22 cellular contexts compared by ENCODE assay signal in the genomic region with DNA sequence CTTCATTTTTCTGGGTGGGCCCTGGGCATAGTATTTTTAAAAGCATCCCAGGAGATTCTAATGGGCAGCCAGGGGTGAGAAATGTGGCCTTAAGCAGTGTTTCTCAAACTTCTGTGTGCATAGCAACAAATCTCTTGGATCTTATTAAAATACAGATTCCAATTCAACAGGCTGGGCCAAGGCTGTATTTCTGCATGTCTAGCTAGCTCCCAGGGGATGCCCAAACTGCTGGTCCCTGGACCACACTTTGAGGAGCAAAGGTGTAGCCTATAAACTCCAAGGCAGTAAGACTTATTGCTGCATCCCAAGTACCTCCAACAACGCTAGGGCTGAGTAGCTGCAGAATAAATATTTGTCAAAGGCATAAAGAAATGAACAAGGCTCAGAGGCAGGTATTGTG.
A peak's percentile ranks its signal among the peaks of the same experiment; 100 is the strongest.
DNase-seq lines count a peak whose midpoint lies in the region; ATAC-seq and TF ChIP-seq lines count a peak whose summit lies in the region.
"Had no signal": no experiment of that assay in that cellular context is flagged by ENCODE, and none has a peak within 500 bp of the region (broad histone marks: within the 10 kb centered on the region; RNA-seq: fewer than 3 reads in every experiment).

No MANE protein-coding gene starts in this region.

- H3K79me1 ChIP-seq in H9 (ENCODE audit: insufficient read depth, low read depth, low read length, poor library complexity, severe bottlenecking): no peaks in the 10 kb centered on the region

- no peak overlapping the region for H3K4me3 Mint-ChIP-seq in H9
- H3K4me3 Mint-ChIP-seq: activated B cell treated with CpG ODN at 0.5 μM for 24 hours; activated CD8-positive, alpha-beta memory T cell treated with anti-CD3 and anti-CD28 coated beads, Interleukin-2, amount 10 ng/mL, durations not matched to agents 7 days and 5 days; B cell; brain; stimulated activated memory B cell treated with anti-CD40 and anti-IgM and Interleukin-4, amounts not matched to agents 10 μg/mL and 1 μg/mL and 100 μg/mL, for 72 hours had no signal

- no peak overlapping the region for H3K23ac ChIP-seq in H9 (ENCODE audit: insufficient read length, low read depth, low read length)

- no peak overlapping the region for H4K91ac ChIP-seq in H9 (ENCODE audit: insufficient read length, low read depth, low read length)

- TF ChIP-seq EP300 in sigmoid colon (IDR thresholded peaks at IDR 0.05): no peak

- no peak overlapping the region for H3K4me2 ChIP-seq in H9 (ENCODE audit: insufficient read depth, insufficient read length, low read length)

- no peak overlapping the region for H3K56ac ChIP-seq in H9 (ENCODE audit: insufficient read length, low read depth, low read length)

- H3K4me3 ChIP-seq in right atrium auricular region: no peak overlapping the region
- H3K4me3 ChIP-seq in sigmoid colon: no peak overlapping the region
- H3K4me3 ChIP-seq: Peyer's patch had no signal

- H3K9me3 Mint-ChIP-seq in H9: no peaks in the 10 kb centered on the region
- H3K9me3 Mint-ChIP-seq: activated B cell treated with CpG ODN at 0.5 μM for 24 hours; stimulated activated memory B cell treated with anti-CD40 and anti-IgM and Interleukin-4, amounts not matched to agents 10 μg/mL and 1 μg/mL and 100 μg/mL, for 72 hours had no signal

- no peak overlapping the region for H4K8ac ChIP-seq in H9 (replicated peaks; ENCODE audit: insufficient read length, low read depth, low read length)

- no peak for DNase-seq in right atrium auricular region (ENCODE audit: low spot score)
- no peak for DNase-seq in Right ventricle myocardium superior
- peak; percentile 21 for DNase-seq in islet precursor cell
- no peak for DNase-seq in sigmoid colon
- no peak for DNase-seq in H9
- no peak for DNase-seq in occipital lobe (lab: John Stamatoyannopoulos, UW)
- DNase-seq in glomerular visceral epithelial cell (ENCODE audit: extremely low spot score): no peak
- DNase-seq: activated B cell treated with CpG ODN at 0.5 μM for 24 hours; activated CD8-positive, alpha-beta memory T cell treated with anti-CD3 and anti-CD28 coated beads, Interleukin-2, amount 10 ng/mL, durations not matched to agents 7 days and 5 days; activated naive CD4-positive, alpha-beta T cell treated with Interleukin-2 at 50 U/mL for 16 hours; GOT3; mesendoderm; NCI-H1694 treated with DMSO at 0.1 percent for 48 hours; NCI-H2171; NCI-H526; stimulated activated CD4-positive, alpha-beta T cell treated with anti-CD3 and anti-CD28 coated beads, Interleukin-12 subunit alpha, Interleukin-12 subunit beta, amount 100 ng/mL, for 4 hours; stimulated activated CD4-positive, alpha-beta T cell treated with anti-CD3 and anti-CD28 coated beads, Interleukin-4, amount 100 ng/mL, for 24 hours had no signal

- no peak for ATAC-seq in Right ventricle myocardium superior (ENCODE audit: poor library complexity)
- ATAC-seq: activated CD8-positive, alpha-beta memory T cell treated with anti-CD3 and anti-CD28 coated beads, Interleukin-2, amount 10 ng/mL, durations not matched to agents 7 days and 5 days; stimulated activated memory B cell treated with anti-CD40 and anti-IgM and Interleukin-4, amounts not matched to agents 10 μg/mL and 1 μg/mL and 100 μg/mL, for 72 hours had no signal

- no peak overlapping the region for H2BK20ac ChIP-seq in H9 (ENCODE audit: low read depth, low read length, poor library complexity, severe bottlenecking)

- H3K27ac Mint-ChIP-seq in H9: no peak overlapping the region
- H3K27ac Mint-ChIP-seq: activated B cell treated with CpG ODN at 0.5 μM for 24 hours; activated CD8-positive, alpha-beta memory T cell treated with anti-CD3 and anti-CD28 coated beads, Interleukin-2, amount 10 ng/mL, durations not matched to agents 7 days and 5 days; B cell; stimulated activated memory B cell treated with anti-CD40 and anti-IgM and Interleukin-4, amounts not matched to agents 10 μg/mL and 1 μg/mL and 100 μg/mL, for 72 hours had no signal

- TF ChIP-seq POLR2A in sigmoid colon (IDR thresholded peaks at IDR 0.05): no peak

- H3K4ac ChIP-seq in H9 (ENCODE audit: low read depth, low read length): no peak overlapping the region

- no peak overlapping the region for H2AFZ ChIP-seq in H9 (ENCODE audit: low read length)

- no peak overlapping the region for H2BK15ac ChIP-seq in H9 (ENCODE audit: low read depth, low read length)

- H3K36me3 Mint-ChIP-seq in H9 (ENCODE audit: insufficient read depth in 1 of 3, low read depth in 3 of 3): no peaks in the 10 kb centered on the region
- H3K36me3 Mint-ChIP-seq: activated CD8-positive, alpha-beta memory T cell treated with anti-CD3 and anti-CD28 coated beads, Interleukin-2, amount 10 ng/mL, durations not matched to agents 7 days and 5 days; brain; stimulated activated memory B cell treated with anti-CD40 and anti-IgM and Interleukin-4, amounts not matched to agents 10 μg/mL and 1 μg/mL and 100 μg/mL, for 72 hours had no signal

- H3K4me1 ChIP-seq in right atrium auricular region: peaks cover 0 to 41% of the 10 kb centered on the region in 2 donors
- peaks cover 0 to 72% (median 66%) of the 10 kb centered on the region in 4 donors for H3K4me1 ChIP-seq in sigmoid colon
- H3K4me1 ChIP-seq in H9 (ENCODE audit: insufficient read depth, low read length): no peaks in the 10 kb centered on the region

- TF ChIP-seq CTCF in right atrium auricular region (IDR thresholded peaks at IDR 0.05) (no peak), sigmoid colon (IDR thresholded peaks at IDR 0.05) (no peak), H9 (conservative IDR thresholded peaks at IDR 0.05) (no peak)

- no peak overlapping the region for H2BK5ac ChIP-seq in H9 (ENCODE audit: insufficient read length, low read length)

- H2BK120ac ChIP-seq in H9 (ENCODE audit: low read depth, low read length, poor library complexity, severe bottlenecking): no peak overlapping the region

- intact Hi-C loops in Right ventricle myocardium superior (cut with DNase I): no loop called here
- intact Hi-C loops in sigmoid colon (cut with DNase I): loop anchor here (5.0 to 10.0 kb wide), 2 partner anchors 291 to 409 kb away; partner anchors contain the start of gene ZMIZ1

- H3K9me3 ChIP-seq in right atrium auricular region (no peaks in the 10 kb centered on the region), sigmoid colon (no peaks in the 10 kb centered on the region), H9 (ENCODE audit: control insufficient read depth, low read depth, low read length) (no peaks in the 10 kb centered on the region)
- H3K9me3 ChIP-seq: neutrophil, Peyer's patch had no signal

- H3T11ph ChIP-seq in H9 (ENCODE audit: low read length): no peak overlapping the region

- no peak overlapping the region for H3K14ac ChIP-seq in H9 (ENCODE audit: insufficient read depth, low read length)

- peaks cover 12 to 24% of the 10 kb centered on the region in 2 experiments for H3K4me1 Mint-ChIP-seq in H9
- H3K4me1 Mint-ChIP-seq: activated B cell treated with CpG ODN at 0.5 μM for 24 hours; activated CD8-positive, alpha-beta memory T cell treated with anti-CD3 and anti-CD28 coated beads, Interleukin-2, amount 10 ng/mL, durations not matched to agents 7 days and 5 days; B cell; stimulated activated memory B cell treated with anti-CD40 and anti-IgM and Interleukin-4, amounts not matched to agents 10 μg/mL and 1 μg/mL and 100 μg/mL, for 72 hours had no signal

- no peak overlapping the region for H2AK5ac ChIP-seq in H9 (ENCODE audit: insufficient read length, low read length)

- H3K9ac ChIP-seq in H9 (ENCODE audit: extremely low read depth, insufficient read length, low read length): no peak overlapping the region

- H3K79me2 ChIP-seq in H9 (ENCODE audit: insufficient read depth, low read length): no peaks in the 10 kb centered on the region

- peaks cover 3% of the 10 kb centered on the region; the same call in 1 of the 2 replicates for H3K27me3 Mint-ChIP-seq in H9 (ENCODE audit: low read depth)
- H3K27me3 Mint-ChIP-seq: activated CD8-positive, alpha-beta memory T cell treated with anti-CD3 and anti-CD28 coated beads, Interleukin-2, amount 10 ng/mL, durations not matched to agents 7 days and 5 days; B cell had no signal

- no peak overlapping the region for H4K5ac ChIP-seq in H9 (ENCODE audit: insufficient read length, low read depth, low read length)

- H3K36me3 ChIP-seq in right atrium auricular region (no peaks in the 10 kb centered on the region), sigmoid colon (no peaks in the 10 kb centered on the region)
- H3K36me3 ChIP-seq: neutrophil, Peyer's patch had no signal

- no peaks in the 10 kb centered on the region for H3K27me3 ChIP-seq in right atrium auricular region
- no peaks in the 10 kb centered on the region for H3K27me3 ChIP-seq in sigmoid colon
- H3K27me3 ChIP-seq in H9 (ENCODE audit: insufficient read depth, low read length): no peaks in the 10 kb centered on the region
- H3K27me3 ChIP-seq: neutrophil, Peyer's patch had no signal

- peak overlapping the region; percentile 42 to 52 for H3K27ac ChIP-seq in right atrium auricular region
- peak overlapping the region in 3 of 4 donors; percentile 12 to 87 (median 83) for H3K27ac ChIP-seq in sigmoid colon
- no peak overlapping the region for H3K27ac ChIP-seq in H9 (ENCODE audit: insufficient read length, low read depth, low read length)
- H3K27ac ChIP-seq: neutrophil had no signal

- 15 to 59% methylated on average over 1 of the region's 1 CpG for WGBS in sigmoid colon, 2 donors
- no CpG with 5 or more reads among the region's 1 CpG for WGBS in H9 (ENCODE audit: extremely low coverage, insufficient read length, low lambda C conversion rate)

- H3K23me2 ChIP-seq in H9 (ENCODE audit: insufficient read length, low read depth, low read length, poor library complexity, severe bottlenecking): no peaks in the 10 kb centered on the region

- H4K20me1 ChIP-seq in H9 (ENCODE audit: control insufficient read depth, insufficient read depth, insufficient read length): no peaks in the 10 kb centered on the region

- no peak overlapping the region for H2BK12ac ChIP-seq in H9 (ENCODE audit: insufficient read length, low read depth, low read length)

- no peak overlapping the region for H3K18ac ChIP-seq in H9 (ENCODE audit: insufficient read length, low read depth, low read length)
